In genomic region chr1:39508266-39508665, GRCh38 we compare ENCODE assay signal across 26 cellular contexts. TPM values are rescaled to one million over a fixed set of nuclear protein-coding genes. Genes with fewer than 3 reads are reported as not detected.
"Had no signal": no experiment of that assay in that cellular context is flagged by ENCODE, and none has a peak within 500 bp of the region (broad histone marks: within the 10 kb centered on the region; RNA-seq: fewer than 3 reads in every experiment).

No MANE protein-coding gene starts in this region.

- H3K27ac Mint-ChIP-seq: activated naive CD8-positive, alpha-beta T cell; activated T-cell treated with anti-CD3 and anti-CD28 coated beads, Interleukin-2, amount 50 U/mL, for 72 hours; brain; mesothelial cell of epicardium; stimulated activated effector memory CD8-positive, alpha-beta T cell treated with anti-CD3 and anti-CD28 coated beads, Interleukin-12 subunit alpha, Interleukin-12 subunit beta, amount 100 ng/mL, for 72 hours had no signal

- H3K9me3 Mint-ChIP-seq: activated T-cell treated with anti-CD3 and anti-CD28 coated beads, Interleukin-2, amount 50 U/mL, for 72 hours; brain; immature natural killer cell; mesothelial cell of epicardium; naive thymus-derived CD4-positive, alpha-beta T cell; stimulated activated effector memory CD8-positive, alpha-beta T cell treated with anti-CD3 and anti-CD28 coated beads, Interleukin-12 subunit alpha, Interleukin-12 subunit beta, amount 100 ng/mL, for 72 hours; stimulated activated naive CD8-positive, alpha-beta T cell treated with anti-CD3 and anti-CD28 coated beads, Interleukin-15, amount 100 ng/mL, for 72 hours had no signal

- H3K4me1 Mint-ChIP-seq: brain, mesothelial cell of epicardium had no signal

- H3K4me1 ChIP-seq: adrenal gland, vagina had no signal

- H3K36me3 ChIP-seq: adrenal gland, cardiac muscle cell, upper lobe of left lung, vagina had no signal

- ATAC-seq: esophagus mucosa had no signal

- H3K36me3 Mint-ChIP-seq: activated naive CD8-positive, alpha-beta T cell; brain; immature natural killer cell; mesothelial cell of epicardium; naive thymus-derived CD4-positive, alpha-beta T cell; stimulated activated effector memory CD8-positive, alpha-beta T cell treated with anti-CD3 and anti-CD28 coated beads, Interleukin-12 subunit alpha, Interleukin-12 subunit beta, amount 100 ng/mL, for 72 hours had no signal

- H3K27ac ChIP-seq: adrenal gland, cardiac muscle cell, skin epidermis, upper lobe of left lung, vagina had no signal

- H3K9me3 ChIP-seq: adrenal gland, upper lobe of left lung, vagina had no signal

- H3K27me3 Mint-ChIP-seq: activated naive CD8-positive, alpha-beta T cell had no signal

- H3K4me3 Mint-ChIP-seq: activated T-cell treated with anti-CD3 and anti-CD28 coated beads, Interleukin-2, amount 50 U/mL, for 72 hours; brain; mesothelial cell of epicardium had no signal

- H3K4me3 ChIP-seq: adrenal gland, cardiac muscle cell, skin epidermis, upper lobe of left lung, vagina had no signal

- DNase-seq: activated CD4-positive, alpha-beta T cell treated with anti-CD3 and anti-CD28 coated beads for 4 hours; activated CD4-positive, alpha-beta T cell treated with anti-CD3 and anti-CD28 coated beads, Interleukin-2, amount 50 U/mL, for 4 hours; activated naive CD4-positive, alpha-beta T cell; activated T-cell treated with anti-CD3 and anti-CD28 coated beads for 4 hours; adrenal gland; cortex of kidney; foreskin fibroblast; head of caudate nucleus; hippocampal formation; naive thymus-derived CD4-positive, alpha-beta T cell; stimulated activated CD4-positive, alpha-beta T cell treated with anti-CD3 and anti-CD28 coated beads, Interleukin-4, amount 100 ng/mL, for 24 hours; stimulated activated naive CD8-positive, alpha-beta T cell treated with anti-CD3 and anti-CD28 coated beads, Interleukin-15, amount 100 ng/mL, for 72 hours; substantia nigra; upper lobe of left lung had no signal

- H3K27me3 ChIP-seq: adrenal gland, upper lobe of left lung, vagina had no signal

RNA-seq across cellular contexts. Expression of gene BMP8A, which starts 16.8 kb away (rescaled TPM):
- total RNA-seq: aorta, esophagus mucosa, mesothelial cell of epicardium, osteocyte had no signal
- polyA plus RNA-seq: aorta, immature natural killer cell had no signal
